In the genomic region with DNA sequence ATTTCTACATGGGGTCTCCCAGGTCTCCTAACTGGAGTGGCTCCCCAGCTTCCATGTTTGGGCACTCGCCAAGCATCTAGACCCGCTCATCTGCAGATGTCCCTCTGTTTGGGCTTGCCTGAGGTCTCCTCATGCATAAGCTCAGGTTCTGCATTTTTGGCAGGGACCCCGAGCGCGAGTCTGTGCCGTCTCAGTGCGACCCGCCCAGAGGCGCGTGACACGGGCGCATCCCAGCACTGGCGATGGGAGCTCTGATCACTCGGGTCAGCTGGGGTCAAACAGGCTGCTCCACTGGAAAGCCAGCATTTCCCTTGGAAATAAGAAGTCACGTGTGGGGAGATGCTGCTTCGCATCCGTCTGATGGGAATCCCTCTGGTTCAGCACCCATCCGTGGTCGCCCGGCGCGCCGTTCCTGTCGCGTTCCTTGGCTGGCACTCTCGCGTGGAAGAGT, we compare ENCODE assay signal across 32 cellular contexts.
"Had no signal": no experiment of that assay in that cellular context is flagged by ENCODE, and none has a peak within 500 bp of the region (broad histone marks: within the 10 kb centered on the region; RNA-seq: fewer than 3 reads in every experiment).

No MANE protein-coding gene starts in this region.

- H3K9me3 ChIP-seq: breast epithelium, esophagus muscularis mucosa, heart right ventricle, ovary, prostate gland, sigmoid colon, uterus had no signal

- H3K4me3 ChIP-seq: breast epithelium, esophagus muscularis mucosa, heart right ventricle, ovary, prostate gland, sigmoid colon, uterus had no signal

- H3K27me3 ChIP-seq: breast epithelium, esophagus muscularis mucosa, foreskin keratinocyte, heart right ventricle, ovary, sigmoid colon, uterus had no signal

- DNase-seq: activated CD4-positive, alpha-beta memory T cell treated with anti-CD3 and anti-CD28 coated beads, Interleukin-2, amount 10 ng/mL, durations not matched to agents 7 days and 5 days; activated CD4-positive, alpha-beta T cell treated with anti-CD3 and anti-CD28 coated beads for 1 hour; activated CD4-positive, alpha-beta T cell treated with anti-CD3 and anti-CD28 coated beads, Interleukin-2, amount 10 ng/mL, durations not matched to agents 7 days and 5 days; activated CD8-positive, alpha-beta memory T cell treated with anti-CD3 and anti-CD28 coated beads, Interleukin-2, amount 50 U/mL, for 48 hours; activated gamma-delta T cell treated with Interleukin-2 at 50 U/mL for 16 hours; activated naive CD4-positive, alpha-beta T cell treated with anti-CD3 and anti-CD28 coated beads, Interleukin-2, amount 50 U/mL, for 16 hours; activated T-cell treated with anti-CD3 and anti-CD28 coated beads, Interleukin-2, amount 50 U/mL, for 24 hours; central memory CD4-positive, alpha-beta T cell; endodermal cell; foreskin keratinocyte; heart right ventricle; left ventricle myocardium superior; retina; sigmoid colon; small intestine; stimulated activated CD4-positive, alpha-beta T cell treated with anti-CD3 and anti-CD28 coated beads, Interleukin-1b, Interleukin-23, amount 100 ng/mL, for 48 hours; stimulated activated CD4-positive, alpha-beta T cell treated with anti-CD3 and anti-CD28 coated beads, Interleukin-4, amount 100 ng/mL, for 4 hours; stimulated activated CD8-positive, alpha-beta memory T cell treated with anti-CD3 and anti-CD28 coated beads, Interleukin-4, amount 100 ng/mL, for 48 hours; stimulated activated naive CD8-positive, alpha-beta T cell treated with anti-CD3 and anti-CD28 coated beads, Interleukin-15, amount 100 ng/mL, for 72 hours; substantia nigra; T-helper 2 cell; uterus had no signal

- H3K36me3 ChIP-seq: breast epithelium, ovary, prostate gland, uterus had no signal

- H3K27ac Mint-ChIP-seq: activated CD4-positive, alpha-beta memory T cell treated with anti-CD3 and anti-CD28 coated beads, Interleukin-2, amount 10 ng/mL, durations not matched to agents 7 days and 5 days; activated CD4-positive, alpha-beta T cell treated with anti-CD3 and anti-CD28 coated beads, Interleukin-2, amount 10 ng/mL, durations not matched to agents 7 days and 5 days; activated T-cell treated with anti-CD3 and anti-CD28 coated beads, Interleukin-2, amount 50 U/mL, for 24 hours; activated T-helper 17 cell treated with anti-CD3 and anti-CD28 coated beads, Interleukin-2, amount 50 U/mL, for 72 hours; dendritic cell treated with granulocyte-macrophage colony-stimulating factor and Interleukin-4, amounts not matched to agents 40 ng/mL and 50 ng/mL, for 4 days; endodermal cell; nephron; stimulated activated memory B cell treated with anti-CD40 and anti-IgM and Interleukin-4, amounts not matched to agents 10 μg/mL and 1 μg/mL and 100 μg/mL, for 72 hours; type B pancreatic cell; WTC11 had no signal

- H3K9me3 Mint-ChIP-seq: activated CD4-positive, alpha-beta memory T cell treated with anti-CD3 and anti-CD28 coated beads, Interleukin-2, amount 10 ng/mL, durations not matched to agents 7 days and 5 days; activated CD4-positive, alpha-beta T cell treated with anti-CD3 and anti-CD28 coated beads, Interleukin-2, amount 10 ng/mL, durations not matched to agents 7 days and 5 days; activated T-cell treated with anti-CD3 and anti-CD28 coated beads, Interleukin-2, amount 50 U/mL, for 24 hours; activated T-helper 17 cell treated with anti-CD3 and anti-CD28 coated beads, Interleukin-2, amount 50 U/mL, for 72 hours; dendritic cell treated with granulocyte-macrophage colony-stimulating factor and Interleukin-4, amounts not matched to agents 40 ng/mL and 50 ng/mL, for 4 days; nephron; stimulated activated memory B cell treated with anti-CD40 and anti-IgM and Interleukin-4, amounts not matched to agents 10 μg/mL and 1 μg/mL and 100 μg/mL, for 72 hours; stimulated activated naive CD8-positive, alpha-beta T cell treated with anti-CD3 and anti-CD28 coated beads, Interleukin-15, amount 100 ng/mL, for 72 hours; type B pancreatic cell; WTC11 had no signal

- H3K4me1 Mint-ChIP-seq: activated T-helper 17 cell treated with anti-CD3 and anti-CD28 coated beads, Interleukin-2, amount 50 U/mL, for 72 hours; nephron; stimulated activated memory B cell treated with anti-CD40 and anti-IgM and Interleukin-4, amounts not matched to agents 10 μg/mL and 1 μg/mL and 100 μg/mL, for 72 hours had no signal

- H3K4me3 Mint-ChIP-seq: activated CD4-positive, alpha-beta memory T cell treated with anti-CD3 and anti-CD28 coated beads, Interleukin-2, amount 10 ng/mL, durations not matched to agents 7 days and 5 days; activated CD4-positive, alpha-beta T cell treated with anti-CD3 and anti-CD28 coated beads, Interleukin-2, amount 10 ng/mL, durations not matched to agents 7 days and 5 days; activated T-cell treated with anti-CD3 and anti-CD28 coated beads, Interleukin-2, amount 50 U/mL, for 24 hours; activated T-helper 17 cell treated with anti-CD3 and anti-CD28 coated beads, Interleukin-2, amount 50 U/mL, for 72 hours; dendritic cell treated with granulocyte-macrophage colony-stimulating factor and Interleukin-4, amounts not matched to agents 40 ng/mL and 50 ng/mL, for 4 days; endodermal cell; nephron; stimulated activated memory B cell treated with anti-CD40 and anti-IgM and Interleukin-4, amounts not matched to agents 10 μg/mL and 1 μg/mL and 100 μg/mL, for 72 hours; stimulated activated naive CD8-positive, alpha-beta T cell treated with anti-CD3 and anti-CD28 coated beads, Interleukin-15, amount 100 ng/mL, for 72 hours; type B pancreatic cell; WTC11 had no signal

- H3K4me1 ChIP-seq: heart right ventricle, sigmoid colon, uterus had no signal

- H3K27me3 Mint-ChIP-seq: activated CD4-positive, alpha-beta memory T cell treated with anti-CD3 and anti-CD28 coated beads, Interleukin-2, amount 10 ng/mL, durations not matched to agents 7 days and 5 days; activated CD4-positive, alpha-beta T cell treated with anti-CD3 and anti-CD28 coated beads, Interleukin-2, amount 10 ng/mL, durations not matched to agents 7 days and 5 days; activated T-cell treated with anti-CD3 and anti-CD28 coated beads, Interleukin-2, amount 50 U/mL, for 24 hours; activated T-helper 17 cell treated with anti-CD3 and anti-CD28 coated beads, Interleukin-2, amount 50 U/mL, for 72 hours; dendritic cell treated with granulocyte-macrophage colony-stimulating factor and Interleukin-4, amounts not matched to agents 40 ng/mL and 50 ng/mL, for 4 days; stimulated activated memory B cell treated with anti-CD40 and anti-IgM and Interleukin-4, amounts not matched to agents 10 μg/mL and 1 μg/mL and 100 μg/mL, for 72 hours; stimulated activated naive CD8-positive, alpha-beta T cell treated with anti-CD3 and anti-CD28 coated beads, Interleukin-15, amount 100 ng/mL, for 72 hours; type B pancreatic cell had no signal

- H3K27ac ChIP-seq: esophagus muscularis mucosa, foreskin keratinocyte, heart right ventricle, ovary, sigmoid colon, uterus had no signal

- ATAC-seq: activated T-helper 17 cell treated with anti-CD3 and anti-CD28 coated beads, Interleukin-2, amount 50 U/mL, for 72 hours; stimulated activated memory B cell treated with anti-CD40 and anti-IgM and Interleukin-4, amounts not matched to agents 10 μg/mL and 1 μg/mL and 100 μg/mL, for 72 hours had no signal
